Comparison of ENCODE assay signal across 33 cellular contexts in the genomic region with DNA sequence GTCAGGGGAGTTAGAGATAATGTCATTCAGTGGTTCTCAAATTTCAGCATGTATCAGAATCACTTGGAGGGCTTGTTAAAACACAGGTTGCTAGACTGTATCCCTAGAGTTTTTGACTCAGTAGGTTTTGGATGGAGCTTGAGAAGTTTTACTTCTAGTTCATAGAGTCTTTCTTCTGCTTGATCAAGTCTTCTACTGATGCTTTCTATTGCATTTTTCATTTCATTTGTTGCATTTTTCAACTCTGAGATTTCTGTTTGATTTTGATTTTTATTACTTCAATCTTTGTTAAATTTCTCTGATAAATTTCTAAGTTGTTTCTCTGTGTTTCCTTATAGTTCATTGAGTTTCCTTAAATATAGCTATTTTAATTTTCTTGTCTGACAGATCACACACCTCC.
"Had no signal": no experiment of that assay in that cellular context is flagged by ENCODE, and none has a peak within 500 bp of the region (broad histone marks: within the 10 kb centered on the region; RNA-seq: fewer than 3 reads in every experiment).

No MANE protein-coding gene starts in this region.

- H3K27me3 ChIP-seq: adrenal gland, body of pancreas, brain microvascular endothelial cell, breast epithelium had no signal

- H3K27ac ChIP-seq: adrenal gland, body of pancreas, brain microvascular endothelial cell, breast epithelium, VCaP had no signal

- ATAC-seq: activated CD8-positive, alpha-beta T cell treated with anti-CD3 and anti-CD28 coated beads for 36 hours; activated naive CD4-positive, alpha-beta T cell treated with anti-CD3 and anti-CD28 coated beads, Interleukin-2, amount 50 U/mL, for 72 hours; activated T-cell treated with anti-CD3 and anti-CD28 coated beads, Interleukin-2, amount 50 U/mL, for 4 hours; activated T-cell treated with anti-CD3 and anti-CD28 coated beads, Interleukin-2, amount 50 U/mL, for 72 hours; activated T-helper 17 cell treated with anti-CD3 and anti-CD28 coated beads, Interleukin-2, amount 50 U/mL, for 72 hours; body of pancreas had no signal

- H3K4me3 ChIP-seq: adrenal gland, body of pancreas, breast epithelium had no signal

- H3K36me3 ChIP-seq: adrenal gland, brain microvascular endothelial cell, breast epithelium had no signal

- DNase-seq: activated B cell treated with CpG ODN at 0.5 μM for 24 hours; activated CD4-positive, alpha-beta memory T cell treated with anti-CD3 and anti-CD28 coated beads for 36 hours; activated CD4-positive, alpha-beta T cell treated with anti-CD3 and anti-CD28 coated beads for 4 hours; activated CD4-positive, alpha-beta T cell treated with anti-CD3 and anti-CD28 coated beads, Interleukin-2, amount 10 ng/mL, durations not matched to agents 24 days and 14 days; activated CD4-positive, alpha-beta T cell treated with anti-CD3 and anti-CD28 coated beads, Interleukin-2, amount 50 U/mL, for 1 hour; activated CD4-positive, alpha-beta T cell treated with anti-CD3 and anti-CD28 coated beads, Interleukin-2, amount 50 U/mL, for 4 hours; activated CD4-positive, CD25-positive, alpha-beta regulatory T cell treated with anti-CD3 and anti-CD28 coated beads, Interleukin-2, amount 50 U/mL, for 72 hours; activated CD8-positive, alpha-beta memory T cell treated with anti-CD3 and anti-CD28 coated beads, Interleukin-2, amount 50 U/mL, for 4 hours; activated CD8-positive, alpha-beta T cell treated with anti-CD3 and anti-CD28 coated beads for 36 hours; activated effector memory CD4-positive, alpha-beta T cell treated with anti-CD3 and anti-CD28 coated beads, Interleukin-2, amount 50 U/mL, for 16 hours; activated gamma-delta T cell treated with Interleukin-2 at 50 U/mL for 16 hours; activated naive CD4-positive, alpha-beta T cell; activated naive CD4-positive, alpha-beta T cell treated with anti-CD3 and anti-CD28 coated beads for 36 hours; activated naive CD4-positive, alpha-beta T cell treated with anti-CD3 and anti-CD28 coated beads, Interleukin-2, amount 50 U/mL, for 16 hours; activated naive CD8-positive, alpha-beta T cell treated with anti-CD3 and anti-CD28 coated beads for 36 hours; activated T-cell treated with anti-CD3 and anti-CD28 coated beads for 4 hours; activated T-cell treated with anti-CD3 and anti-CD28 coated beads, Interleukin-2, amount 50 U/mL, for 1 hour; activated T-cell treated with anti-CD3 and anti-CD28 coated beads, Interleukin-2, amount 50 U/mL, for 4 hours; activated T-cell treated with anti-CD3 and anti-CD28 coated beads, Interleukin-2, amount 50 U/mL, for 72 hours; adrenal gland; amniotic stem cell; aorta; body of pancreas; brain microvascular endothelial cell; central memory CD4-positive, alpha-beta T cell; T-helper 2 cell; T-helper 9 cell had no signal

- H3K4me1 ChIP-seq: adrenal gland, body of pancreas, breast epithelium had no signal

- FAIRE-seq: astrocyte, TTC549 had no signal

- H3K9me3 ChIP-seq: adrenal gland, body of pancreas had no signal
